In genomic region chr2:51304341-51304740, GRCh38 we compare ENCODE assay signal across 24 cellular contexts.
"Had no signal": no experiment of that assay in that cellular context is flagged by ENCODE, and none has a peak within 500 bp of the region (broad histone marks: within the 10 kb centered on the region; RNA-seq: fewer than 3 reads in every experiment).

No MANE protein-coding gene starts in this region.

- H3K27ac ChIP-seq: breast epithelium, esophagus squamous epithelium, right lobe of liver, thoracic aorta, WERI-Rb-1 had no signal

- ATAC-seq: activated CD4-positive, CD25-positive, alpha-beta regulatory T cell treated with anti-CD3 and anti-CD28 coated beads, Interleukin-2, amount 50 U/mL, for 24 hours; left colon; naive thymus-derived CD8-positive, alpha-beta T cell; right lobe of liver; stimulated activated naive CD8-positive, alpha-beta T cell treated with anti-CD3 and anti-CD28 coated beads, Interleukin-15, Interleukin-2, amounts not matched to agents 100 U/mL and 50 U/mL, for 24 hours; T-helper 17 cell had no signal

- DNase-seq: activated CD4-positive, alpha-beta T cell treated with anti-CD3 and anti-CD28 coated beads for 48 hours; activated CD4-positive, alpha-beta T cell treated with anti-CD3 and anti-CD28 coated beads, Interleukin-2, amount 50 U/mL, for 48 hours; activated CD8-positive, alpha-beta memory T cell treated with anti-CD3 and anti-CD28 coated beads for 24 hours; activated effector memory CD4-positive, alpha-beta T cell treated with anti-CD3 and anti-CD28 coated beads, Interleukin-2, amount 50 U/mL, for 16 hours; activated naive CD4-positive, alpha-beta T cell treated with anti-CD3 and anti-CD28 coated beads, Interleukin-2, amount 10 ng/mL, durations not matched to agents 7 days and 5 days; activated naive CD8-positive, alpha-beta T cell treated with anti-CD3 and anti-CD28 coated beads, Interleukin-2, amount 10 ng/mL, durations not matched to agents 7 days and 5 days; dermis blood vessel endothelial cell; effector CD4-positive, alpha-beta T cell; esophagus squamous epithelium; foreskin melanocyte; kidney; left colon; naive thymus-derived CD8-positive, alpha-beta T cell; right lobe of liver; stimulated activated CD4-positive, alpha-beta T cell treated with anti-CD3 and anti-CD28 coated beads, Interleukin-12 subunit alpha, Interleukin-12 subunit beta, amount 100 ng/mL, for 4 hours; stimulated activated CD4-positive, alpha-beta T cell treated with anti-CD3 and anti-CD28 coated beads, Interleukin-4, amount 100 ng/mL, for 1 hour; stimulated activated naive CD8-positive, alpha-beta T cell treated with anti-CD3 and anti-CD28 coated beads, Interleukin-15, Interleukin-2, amounts not matched to agents 100 U/mL and 50 U/mL, for 24 hours; T-helper 17 cell; T1000; trophoblast cell; WERI-Rb-1 had no signal

- H3K9me3 ChIP-seq: breast epithelium, esophagus squamous epithelium, right lobe of liver, thoracic aorta had no signal

- H3K27me3 ChIP-seq: breast epithelium, esophagus squamous epithelium, right lobe of liver had no signal

- H3K4me3 ChIP-seq: breast epithelium, esophagus squamous epithelium, right lobe of liver, thoracic aorta had no signal

- H3K4me1 ChIP-seq: breast epithelium, esophagus squamous epithelium, right lobe of liver had no signal

- H3K36me3 ChIP-seq: breast epithelium, esophagus squamous epithelium, right lobe of liver, thoracic aorta, WERI-Rb-1 had no signal
